In genomic region chr6:33787336-33787953, GRCh38 we compare ENCODE assay signal across 7 cellular contexts. TPM values are rescaled to one million over a fixed set of nuclear protein-coding genes. Genes with fewer than 3 reads are reported as not detected.
A peak's percentile ranks its signal among the peaks of the same experiment; 100 is the strongest.
DNase-seq lines count a peak whose midpoint lies in the region; ATAC-seq and TF ChIP-seq lines count a peak whose summit lies in the region.

No MANE protein-coding gene starts in this region.

- peaks cover 53% of the 10 kb centered on the region for H3K36me3 Mint-ChIP-seq in stimulated activated effector memory CD8-positive, alpha-beta T cell treated with anti-CD3 and anti-CD28 coated beads, Interleukin-12 subunit alpha, Interleukin-12 subunit beta, amount 100 ng/mL, for 72 hours

- H3K27ac ChIP-seq in WERI-Rb-1 (peak overlapping the region; percentile 89), foreskin keratinocyte (peak overlapping the region; percentile 88)

- no peaks in the 10 kb centered on the region for H3K27me3 ChIP-seq in WERI-Rb-1 (ENCODE audit: insufficient read depth, low read depth, severe bottlenecking)
- H3K27me3 ChIP-seq in foreskin keratinocyte: peaks cover 1% of the 10 kb centered on the region

- DNase-seq in HCEC 1CT (peak; percentile 42), WERI-Rb-1 (no peak), foreskin keratinocyte (peak in 1 of 2 donors; percentile 32), NCI-H2171 (lab: John Stamatoyannopoulos, UW) (no peak), SW480 (ENCODE audit: low spot score) (no peak)
- DNase-seq in stimulated activated effector memory CD8-positive, alpha-beta T cell treated with anti-CD3 and anti-CD28 coated beads, Interleukin-12 subunit alpha, Interleukin-12 subunit beta, amount 100 ng/mL, for 72 hours (ENCODE audit: low spot score in 2 of 2): no peak

- no peaks in the 10 kb centered on the region for H3K9me3 Mint-ChIP-seq in stimulated activated effector memory CD8-positive, alpha-beta T cell treated with anti-CD3 and anti-CD28 coated beads, Interleukin-12 subunit alpha, Interleukin-12 subunit beta, amount 100 ng/mL, for 72 hours

- ATAC-seq in foreskin keratinocyte (peak; percentile 25), HG02798 (IDR thresholded peaks at IDR 0.05; ENCODE audit: poor library complexity, unreplicated experiment) (no peak)
- peak; percentile 1 for ATAC-seq in stimulated activated effector memory CD8-positive, alpha-beta T cell treated with anti-CD3 and anti-CD28 coated beads, Interleukin-12 subunit alpha, Interleukin-12 subunit beta, amount 100 ng/mL, for 72 hours

- peaks cover 3% of the 10 kb centered on the region for H3K4me1 ChIP-seq in foreskin keratinocyte

- H3K4me3 Mint-ChIP-seq in stimulated activated effector memory CD8-positive, alpha-beta T cell treated with anti-CD3 and anti-CD28 coated beads, Interleukin-12 subunit alpha, Interleukin-12 subunit beta, amount 100 ng/mL, for 72 hours: peak overlapping the region; percentile 91

- H3K36me3 ChIP-seq in WERI-Rb-1: peaks cover 51% of the 10 kb centered on the region

- H3K27ac Mint-ChIP-seq in stimulated activated effector memory CD8-positive, alpha-beta T cell treated with anti-CD3 and anti-CD28 coated beads, Interleukin-12 subunit alpha, Interleukin-12 subunit beta, amount 100 ng/mL, for 72 hours: peak overlapping the region; percentile 98

- H3K4me3 ChIP-seq in WERI-Rb-1 (ENCODE audit: low read depth, low read length): peak overlapping the region; percentile 64

- TF ChIP-seq CTCF in WERI-Rb-1 (IDR thresholded peaks at IDR 0.05; ENCODE audit: low read depth, low read length): no peak
- no peak for TF ChIP-seq CTCF in foreskin keratinocyte (conservative IDR thresholded peaks at IDR 0.05)

- H3K4me1 Mint-ChIP-seq in stimulated activated effector memory CD8-positive, alpha-beta T cell treated with anti-CD3 and anti-CD28 coated beads, Interleukin-12 subunit alpha, Interleukin-12 subunit beta, amount 100 ng/mL, for 72 hours: peaks cover 57% of the 10 kb centered on the region

- no peaks in the 10 kb centered on the region for H3K9me3 ChIP-seq in WERI-Rb-1 (ENCODE audit: severe bottlenecking)

RNA-seq across cellular contexts. Expression of gene LEMD2, which starts 1.5 kb away (rescaled TPM):
- 54.2 and 56.5 TPM in 2 replicates for total RNA-seq in foreskin keratinocyte
- polyA plus RNA-seq in foreskin keratinocyte: 51.7 and 53.6 TPM in 2 replicates

RNA-seq across cellular contexts. Expression of gene MLN, which starts 16.4 kb away (rescaled TPM):
- total RNA-seq in foreskin keratinocyte: not detected in 2 replicates
- not detected in 2 replicates for polyA plus RNA-seq in foreskin keratinocyte

RNA-seq across cellular contexts. Expression of gene IP6K3, which starts 40.7 kb away (rescaled TPM):
- not detected in 2 replicates for total RNA-seq in foreskin keratinocyte
- polyA plus RNA-seq in foreskin keratinocyte: not detected in 2 replicates
